In genomic region chrX:70433848-70434351, GRCh38 we compare ENCODE assay signal across 8 cellular contexts. TPM values are rescaled to one million over a fixed set of nuclear protein-coding genes. Genes with fewer than 3 reads are reported as not detected.
A peak's percentile ranks its signal among the peaks of the same experiment; 100 is the strongest.
DNase-seq lines count a peak whose midpoint lies in the region; TF ChIP-seq lines count a peak whose summit lies in the region.

No MANE protein-coding gene starts in this region.

- peaks cover 4% of the 10 kb centered on the region for H3K9me2 ChIP-seq in hepatocyte (replicated peaks; ENCODE audit: insufficient read depth)

- CTCF ChIA-PET in GM10248 (lab: Yijun Ruan, JAX) = interaction anchor here (0.8 to 3.3 kb wide), 13 partner anchors 10 to 300 kb away, joined by 3 to 16 read pairs (median 4); partner anchors contain the start of genes DLG3, GDPD2 and IGBP1

- H3K79me2 ChIP-seq in hepatocyte = no peaks in the 10 kb centered on the region

- peak overlapping the region; percentile 81 for H3K4me2 ChIP-seq in hepatocyte

- DNase-seq in GM10248 (ENCODE audit: extremely low spot score) = peak; percentile 79
- peak; percentile 33 for DNase-seq in HCEC 1CT
- DNase-seq in MV-4-11 (lab: John Stamatoyannopoulos, UW) = peak; percentile 18
- DNase-seq in T-helper 1 cell = peak; percentile 44 to 75 (median 69)
- peak; percentile 83 for DNase-seq in hepatocyte (ENCODE audit: low spot score)
- peak; percentile 85 for DNase-seq in sigmoid colon
- DNase-seq in amniotic stem cell (lab: John Stamatoyannopoulos, UW) = no peak

- TF ChIP-seq POLR2A in sigmoid colon (IDR thresholded peaks at IDR 0.05) = no peak

- WGBS in hepatocyte (ENCODE audit: low lambda C conversion rate, missing lambda C conversion rate) = 34% methylated on average over 31 of the region's 37 CpGs
- 1% methylated on average over 37 of the region's 37 CpGs for WGBS in sigmoid colon, 2 donors

- H3K4me1 ChIP-seq in hepatocyte (ENCODE audit: insufficient read depth) (no peaks in the 10 kb centered on the region), sigmoid colon (peaks cover 0 to 8% (median 2%) of the 10 kb centered on the region in 4 donors)

- H3K36me3 ChIP-seq in hepatocyte (replicated peaks; ENCODE audit: insufficient read depth, low read depth) (no peaks in the 10 kb centered on the region), sigmoid colon (no peaks in the 10 kb centered on the region)

- H2AFZ ChIP-seq in hepatocyte = peak overlapping the region; percentile 97

- intact Hi-C loops in sigmoid colon (cut with DNase I) = loop anchor here (10.0 kb wide), 1 partner anchor 299 kb away; the partner anchor contains the start of gene IGBP1

- H3K9me3 ChIP-seq in hepatocyte (ENCODE audit: low read depth) (no peaks in the 10 kb centered on the region), sigmoid colon (no peaks in the 10 kb centered on the region)

- TF ChIP-seq CTCF in GM10248 (IDR thresholded peaks at IDR 0.05; ENCODE audit: control extremely low read depth, extremely low read depth, low read depth, missing control alignments) (peak; percentile 62), hepatocyte (IDR thresholded peaks at IDR 0.05; ENCODE audit: poor library complexity) (peak; percentile 55), sigmoid colon (IDR thresholded peaks at IDR 0.05) (peak; percentile 33 to 73 (median 50))

- POLR2A ChIA-PET in GM10248 (lab: Yijun Ruan, JAX) = no interaction called here

- TF ChIP-seq EP300 in sigmoid colon (IDR thresholded peaks at IDR 0.05) = no peak

- peak overlapping the region; percentile 86 for H3K27ac ChIP-seq in angular gyrus (ENCODE audit: low read depth, low read length)
- H3K27ac ChIP-seq in hepatocyte = peak overlapping the region; percentile 93
- peak overlapping the region; percentile 75 to 80 (median 78) for H3K27ac ChIP-seq in sigmoid colon

- peak overlapping the region; percentile 72 for H3K4me3 ChIP-seq in hepatocyte
- peak overlapping the region; percentile 53 to 62 (median 58) for H3K4me3 ChIP-seq in sigmoid colon

- no peaks in the 10 kb centered on the region for H3K27me3 ChIP-seq in hepatocyte
- no peaks in the 10 kb centered on the region for H3K27me3 ChIP-seq in sigmoid colon

- H4K20me1 ChIP-seq in hepatocyte (ENCODE audit: insufficient read depth, poor library complexity, severe bottlenecking) = no peaks in the 10 kb centered on the region

RNA-seq across cellular contexts. Expression of gene DLG3, which starts 10.7 kb away (rescaled TPM):
- total RNA-seq in hepatocyte = 17.7 and 28.5 TPM in 2 replicates
- 9.6 and 13.5 TPM in 2 replicates for polyA plus RNA-seq in hepatocyte
- total RNA-seq in sigmoid colon = 10 to 100 TPM; 12.5 to 24.0 (median 21.6) TPM
- polyA plus RNA-seq in sigmoid colon = 10 to 100 TPM; 24.0 to 35.2 (median 32.8) TPM

RNA-seq across cellular contexts. Expression of gene GDPD2, which starts 10.8 kb away (rescaled TPM):
- total RNA-seq in hepatocyte = 1.6 TPM in 2 replicates
- polyA plus RNA-seq in hepatocyte = 2.2 and 2.3 TPM in 2 replicates
- total RNA-seq in sigmoid colon = not detected
- polyA plus RNA-seq in sigmoid colon = 1 to 10 TPM; 2.3 to 8.7 (median 3.0) TPM
